8 cellular contexts compared by ENCODE assay signal in genomic region chr18:75455249-75456183, GRCh38. TPM values are rescaled to one million over a fixed set of nuclear protein-coding genes. Genes with fewer than 3 reads are reported as not detected.
A peak's percentile ranks its signal among the peaks of the same experiment; 100 is the strongest.
DNase-seq lines count a peak whose midpoint lies in the region; ATAC-seq and TF ChIP-seq lines count a peak whose summit lies in the region.

No MANE protein-coding gene starts in this region.

- H3K4me3 ChIP-seq in adipocyte (ENCODE audit: low read length) (peak overlapping the region; percentile 82), iPS-15b (ENCODE audit: low read depth, low read length) (peak overlapping the region; percentile 47)

- in situ Hi-C loops in GM13977 (cut with MboI; ENCODE audit: low pct_unique_long_range_greater_than_20kb, low sequenced_read_pairs, unreplicated experiment) = loop anchor here (25.0 kb wide), 1 partner anchor 793 kb away; no protein-coding TSS in a partner anchor

- H3K27me3 ChIP-seq in adipocyte (replicated peaks; ENCODE audit: control insufficient read depth, insufficient read depth, low read length) (no peaks in the 10 kb centered on the region), iPS-15b (ENCODE audit: control insufficient read depth, insufficient read depth, low read length) (peaks cover 37% of the 10 kb centered on the region)

- DNase-seq in GM13977 (ENCODE audit: low spot score) (peak; percentile 19), adipocyte (ENCODE audit: low read depth) (peak; percentile 34), sciatic nerve (ENCODE audit: low spot score) (peak; percentile 64), NAMALWA (ENCODE audit: low spot score) (no peak), NCI-H1694 (lab: John Stamatoyannopoulos, UW) (no peak)

- H3K36me3 ChIP-seq in adipocyte (ENCODE audit: control insufficient read depth, insufficient read depth, low read length, severe bottlenecking) (no peaks in the 10 kb centered on the region), iPS-15b (ENCODE audit: control insufficient read depth, insufficient read depth, low read length) (no peaks in the 10 kb centered on the region)

- H3K9me3 ChIP-seq in adipocyte (ENCODE audit: control insufficient read depth, low read length) = peaks cover 12% of the 10 kb centered on the region
- no peaks in the 10 kb centered on the region for H3K9me3 ChIP-seq in iPS-15b (ENCODE audit: control insufficient read depth, insufficient read depth, low read length)

- peak; percentile 84 for ATAC-seq in sciatic nerve
- no peak for ATAC-seq in HG02970 (IDR thresholded peaks at IDR 0.05; ENCODE audit: low FRiP score, unreplicated experiment)
- no peak for ATAC-seq in GM21723 (IDR thresholded peaks at IDR 0.05; ENCODE audit: unreplicated experiment)

- intact Hi-C loops in sciatic nerve (cut with DNase I) = no loop called here

- no peak for TF ChIP-seq CTCF in GM13977 (IDR thresholded peaks at IDR 0.05; ENCODE audit: extremely low read depth, insufficient read depth, missing control alignments)

- H3K4me1 ChIP-seq in adipocyte (ENCODE audit: control insufficient read depth, insufficient read depth, low read length) (no peaks in the 10 kb centered on the region), iPS-15b (ENCODE audit: control insufficient read depth, insufficient read depth, low read length) (no peaks in the 10 kb centered on the region)

- peak overlapping the region; percentile 72 for H3K9ac ChIP-seq in adipocyte (ENCODE audit: low read length)
- no peak overlapping the region for H3K9ac ChIP-seq in iPS-15b (ENCODE audit: low read depth, low read length)

RNA-seq across cellular contexts. Expression of gene SMIM21, which starts 28.0 kb away (rescaled TPM):
- not detected for total RNA-seq in sciatic nerve

Comparison
In these comparisons a context has a peak if more than half of its experiments do, and no peak if none do; other contexts are left out.
1. DNase-seq: peak in GM13977 (single experiment), adipocyte (single experiment) and sciatic nerve (single experiment); none in NAMALWA (single experiment) and NCI-H1694 (single experiment).